ENCODE assay signal across 34 cellular contexts in genomic region chr10:76544789-76545188, GRCh38.
"Had no signal": no experiment of that assay in that cellular context is flagged by ENCODE, and none has a peak within 500 bp of the region (broad histone marks: within the 10 kb centered on the region; RNA-seq: fewer than 3 reads in every experiment).

No MANE protein-coding gene starts in this region.

- H3K4me3 Mint-ChIP-seq: activated B cell treated with CpG ODN at 0.5 μM for 24 hours; activated CD8-positive, alpha-beta T cell treated with anti-CD3 and anti-CD28 coated beads for 36 hours; activated naive CD4-positive, alpha-beta T cell treated with anti-CD3 and anti-CD28 coated beads for 36 hours; activated naive CD4-positive, alpha-beta T cell treated with anti-CD3 and anti-CD28 coated beads, Interleukin-2, amount 50 U/mL, for 24 hours; activated naive CD8-positive, alpha-beta T cell treated with anti-CD3 and anti-CD28 coated beads for 36 hours; activated naive CD8-positive, alpha-beta T cell treated with anti-CD3 and anti-CD28 coated beads, Interleukin-2, amount 50 U/mL, for 24 hours; activated T-helper 1 cell treated with anti-CD3 and anti-CD28 coated beads, Interleukin-12 subunit alpha, Interleukin-12 subunit beta, Interleukin-2, Interleukin-4 antibody, amounts not matched to agents 30 ng/mL and 10 ng/mL and 1 ng/mL, durations not matched to agents 14 hours and 24 hours and 36 hours; brain; T-helper 17 cell; T-helper 2 cell treated with Interferon-gamma antibody and Interleukin-4, amounts not matched to agents 5 μg/mL and 100 μg/mL, for 36 hours had no signal

- H3K36me3 ChIP-seq: ascending aorta, breast epithelium, cardiac muscle cell, colonic mucosa, gastrocnemius medialis, WERI-Rb-1 had no signal

- H3K27me3 ChIP-seq: ascending aorta, breast epithelium, cardiac muscle cell, colonic mucosa, gastrocnemius medialis had no signal

- H3K4me1 ChIP-seq: breast epithelium, colonic mucosa, foreskin keratinocyte, gastrocnemius medialis had no signal

- H3K4me1 Mint-ChIP-seq: activated B cell treated with CpG ODN at 0.5 μM for 24 hours; activated naive CD4-positive, alpha-beta T cell treated with anti-CD3 and anti-CD28 coated beads, Interleukin-2, amount 50 U/mL, for 24 hours; activated naive CD8-positive, alpha-beta T cell treated with anti-CD3 and anti-CD28 coated beads for 36 hours; activated naive CD8-positive, alpha-beta T cell treated with anti-CD3 and anti-CD28 coated beads, Interleukin-2, amount 50 U/mL, for 24 hours; T-helper 17 cell had no signal

- DNase-seq: activated B cell treated with CpG ODN at 0.5 μM for 24 hours; activated CD4-positive, alpha-beta T cell treated with anti-CD3 and anti-CD28 coated beads for 48 hours; activated CD4-positive, alpha-beta T cell treated with anti-CD3 and anti-CD28 coated beads, Interleukin-2, amount 50 U/mL, for 1 hour; activated CD4-positive, alpha-beta T cell treated with anti-CD3 and anti-CD28 coated beads, Interleukin-2, amount 50 U/mL, for 48 hours; activated CD8-positive, alpha-beta memory T cell treated with anti-CD3 and anti-CD28 coated beads for 24 hours; activated CD8-positive, alpha-beta memory T cell treated with anti-CD3 and anti-CD28 coated beads, Interleukin-2, amount 50 U/mL, for 4 hours; activated CD8-positive, alpha-beta T cell treated with anti-CD3 and anti-CD28 coated beads for 36 hours; activated effector memory CD4-positive, alpha-beta T cell treated with anti-CD3 and anti-CD28 coated beads, Interleukin-2, amount 50 U/mL, for 16 hours; activated naive CD4-positive, alpha-beta T cell treated with anti-CD3 and anti-CD28 coated beads for 36 hours; activated naive CD8-positive, alpha-beta T cell treated with anti-CD3 and anti-CD28 coated beads for 36 hours; activated naive CD8-positive, alpha-beta T cell treated with anti-CD3 and anti-CD28 coated beads, Interleukin-2, amount 50 U/mL, for 24 hours; activated T-cell treated with anti-CD3 and anti-CD28 coated beads, Interleukin-2, amount 50 U/mL, for 1 hour; activated T-cell treated with anti-CD3 and anti-CD28 coated beads, Interleukin-2, amount 50 U/mL, for 48 hours; central memory CD4-positive, alpha-beta T cell; cerebellar nuclear complex; colonic mucosa; effector CD8-positive, alpha-beta T cell; foreskin keratinocyte; gastrocnemius medialis; glutamatergic neuron; T-helper 1 cell; T-helper 17 cell; T1000; WERI-Rb-1 had no signal

- H3K27me3 Mint-ChIP-seq: activated B cell treated with CpG ODN at 0.5 μM for 24 hours; activated naive CD4-positive, alpha-beta T cell treated with anti-CD3 and anti-CD28 coated beads, Interleukin-2, amount 50 U/mL, for 24 hours had no signal

- H3K9me3 ChIP-seq: ascending aorta, breast epithelium, colonic mucosa, gastrocnemius medialis had no signal

- H3K27ac ChIP-seq: ascending aorta, breast epithelium, cardiac muscle cell, colonic mucosa, foreskin keratinocyte, gastrocnemius medialis, WERI-Rb-1 had no signal

- H3K36me3 Mint-ChIP-seq: activated naive CD4-positive, alpha-beta T cell treated with anti-CD3 and anti-CD28 coated beads, Interleukin-2, amount 50 U/mL, for 24 hours; activated naive CD8-positive, alpha-beta T cell treated with anti-CD3 and anti-CD28 coated beads for 36 hours; brain had no signal

- H3K4me3 ChIP-seq: ascending aorta, breast epithelium, cardiac muscle cell, colonic mucosa, gastrocnemius medialis had no signal

- H3K27ac Mint-ChIP-seq: activated B cell treated with CpG ODN at 0.5 μM for 24 hours; activated CD8-positive, alpha-beta T cell treated with anti-CD3 and anti-CD28 coated beads for 36 hours; activated naive CD4-positive, alpha-beta T cell treated with anti-CD3 and anti-CD28 coated beads for 36 hours; activated naive CD4-positive, alpha-beta T cell treated with anti-CD3 and anti-CD28 coated beads, Interleukin-2, amount 50 U/mL, for 24 hours; activated naive CD8-positive, alpha-beta T cell treated with anti-CD3 and anti-CD28 coated beads for 36 hours; activated naive CD8-positive, alpha-beta T cell treated with anti-CD3 and anti-CD28 coated beads, Interleukin-2, amount 50 U/mL, for 24 hours; activated T-helper 1 cell treated with anti-CD3 and anti-CD28 coated beads, Interleukin-12 subunit alpha, Interleukin-12 subunit beta, Interleukin-2, Interleukin-4 antibody, amounts not matched to agents 30 ng/mL and 10 ng/mL and 1 ng/mL, durations not matched to agents 14 hours and 24 hours and 36 hours; activated T-helper 2 cell treated with anti-CD3 and anti-CD28 coated beads, Interferon-gamma antibody, Interleukin-2, Interleukin-4, amounts not matched to agents 10 μg/mL and 5 μg/mL and 100 μg/mL, durations not matched to agents 14 hours and 24 hours and 36 hours; T-helper 17 cell; T-helper 2 cell treated with Interferon-gamma antibody and Interleukin-4, amounts not matched to agents 5 μg/mL and 100 μg/mL, for 36 hours had no signal

- ATAC-seq: activated CD4-positive, CD25-positive, alpha-beta regulatory T cell treated with anti-CD3 and anti-CD28 coated beads, Interleukin-2, amount 50 U/mL, for 24 hours; activated CD8-positive, alpha-beta T cell treated with anti-CD3 and anti-CD28 coated beads for 36 hours; activated naive CD8-positive, alpha-beta T cell treated with anti-CD3 and anti-CD28 coated beads, Interleukin-2, amount 50 U/mL, for 24 hours; esophagus mucosa; foreskin keratinocyte; gastrocnemius medialis; T-helper 17 cell had no signal

- H3K9me3 Mint-ChIP-seq: activated B cell treated with CpG ODN at 0.5 μM for 24 hours; activated CD8-positive, alpha-beta T cell treated with anti-CD3 and anti-CD28 coated beads for 36 hours; activated naive CD4-positive, alpha-beta T cell treated with anti-CD3 and anti-CD28 coated beads for 36 hours; activated naive CD4-positive, alpha-beta T cell treated with anti-CD3 and anti-CD28 coated beads, Interleukin-2, amount 50 U/mL, for 24 hours; activated naive CD8-positive, alpha-beta T cell treated with anti-CD3 and anti-CD28 coated beads for 36 hours; activated naive CD8-positive, alpha-beta T cell treated with anti-CD3 and anti-CD28 coated beads, Interleukin-2, amount 50 U/mL, for 24 hours; activated T-helper 1 cell treated with anti-CD3 and anti-CD28 coated beads, Interleukin-12 subunit alpha, Interleukin-12 subunit beta, Interleukin-2, Interleukin-4 antibody, amounts not matched to agents 30 ng/mL and 10 ng/mL and 1 ng/mL, durations not matched to agents 14 hours and 24 hours and 36 hours; activated T-helper 2 cell treated with anti-CD3 and anti-CD28 coated beads, Interferon-gamma antibody, Interleukin-2, Interleukin-4, amounts not matched to agents 10 μg/mL and 5 μg/mL and 100 μg/mL, durations not matched to agents 14 hours and 24 hours and 36 hours; brain; T-helper 2 cell treated with Interferon-gamma antibody and Interleukin-4, amounts not matched to agents 5 μg/mL and 100 μg/mL, for 36 hours had no signal
